In genomic region chr2:32227492-32227891, GRCh38 we compare ENCODE assay signal across 1 cellular context.
TF ChIP-seq lines count a peak whose summit lies in the region.

No MANE protein-coding gene starts in this region.

TF ChIP-seq in WTC11, 78 proteins besides CTCF, POLR2A, EP300 and RAD21 (continued from another document):
- no peak for TF ChIP-seq TP53 (CRISPR knock-in tag; IDR thresholded peaks at IDR 0.05)
- TF ChIP-seq CBFB (CRISPR knock-in tag; IDR thresholded peaks at IDR 0.05; ENCODE audit: low read depth), result no peak
- no peak for TF ChIP-seq ESRRA (CRISPR knock-in tag; IDR thresholded peaks at IDR 0.05; ENCODE audit: borderline replicate concordance)
- no peak for TF ChIP-seq IRF2 (CRISPR knock-in tag; IDR thresholded peaks at IDR 0.05; ENCODE audit: borderline replicate concordance, low read depth)
- no peak for TF ChIP-seq MXD4 (CRISPR knock-in tag; IDR thresholded peaks at IDR 0.05; ENCODE audit: borderline replicate concordance)
- no peak for TF ChIP-seq ZNF121 (CRISPR knock-in tag; IDR thresholded peaks at IDR 0.05)
